In genomic region chr2:110645616-110646015, GRCh38 we compare ENCODE assay signal across 1 cellular context.
TF ChIP-seq lines count a peak whose summit lies in the region.

No MANE protein-coding gene starts in this region.

TF ChIP-seq in GM12878, 131 proteins besides CTCF, POLR2A, EP300 and RAD21 (continued from another document):
- TF ChIP-seq ZBTB4 (CRISPR knock-in tag; IDR thresholded peaks at IDR 0.05): no peak
- TF ChIP-seq LARP7 (IDR thresholded peaks at IDR 0.05): no peak
- TF ChIP-seq PML (IDR thresholded peaks at IDR 0.05; ENCODE audit: low read length): no peak
- TF ChIP-seq JUND (IDR thresholded peaks at IDR 0.05; ENCODE audit: low read depth, low read length): no peak
- TF ChIP-seq TBL1XR1 (IDR thresholded peaks at IDR 0.05; ENCODE audit: low read depth, low read length): no peak
- TF ChIP-seq GATAD2B (conservative IDR thresholded peaks at IDR 0.05; ENCODE audit: low read depth): no peak
